Comparison of ENCODE assay signal across 8 cellular contexts in genomic region chr5:80141147-80141671, GRCh38.
DNase-seq lines count a peak whose midpoint lies in the region; TF ChIP-seq lines count a peak whose summit lies in the region.

No MANE protein-coding gene starts in this region.

- intact Hi-C loops in breast epithelium (cut with DNase I; ENCODE audit: low total_unique reads), result no loop called here
- intact Hi-C loops in mammary epithelial cell (cut with micrococcal nuclease), result no loop called here

- TF ChIP-seq CTCF in breast epithelium (IDR thresholded peaks at IDR 0.05) (no peak), mammary epithelial cell (conservative IDR thresholded peaks at IDR 0.05 in 1 of 2, IDR thresholded peaks at IDR 0.05 in 1 of 2; ENCODE audit: extremely low read depth in 1 of 2, insufficient read depth in 1 of 2, low read depth in 1 of 2, low read length in 2 of 2) (no peak)

- in situ Hi-C loops in mammary epithelial cell (cut with MboI; ENCODE audit: low sequenced_read_pairs in 2 of 2), result no loop called here

- H2BK120ac ChIP-seq in mesendoderm (ENCODE audit: low read depth, low read length), result no peak overlapping the region

- H3K79me2 ChIP-seq in mammary epithelial cell (ENCODE audit: insufficient read depth, low read length), result no peaks in the 10 kb centered on the region
- no peaks in the 10 kb centered on the region for H3K79me2 ChIP-seq in mesendoderm (ENCODE audit: control insufficient read depth, insufficient read depth, low read length)

- H3K23ac ChIP-seq in mesendoderm (ENCODE audit: low read length), result no peak overlapping the region

- peak overlapping the region; percentile 64 for H3K4ac ChIP-seq in mesendoderm (ENCODE audit: low read depth, low read length)

- CTCF ChIA-PET in mammary epithelial cell (lab: Charles Lee; ENCODE audit: low non-redundant PET), result no interaction called here

- no peak overlapping the region for H3K4me2 ChIP-seq in mammary epithelial cell (ENCODE audit: insufficient read depth, low read depth, low read length)
- no peak overlapping the region for H3K4me2 ChIP-seq in mesendoderm (ENCODE audit: low read length)

- no peak for TF ChIP-seq POLR2A in breast epithelium (IDR thresholded peaks at IDR 0.05)

- H3K27me3 ChIP-seq in breast epithelium (no peaks in the 10 kb centered on the region), mammary epithelial cell (ENCODE audit: insufficient read depth, low read length) (no peaks in the 10 kb centered on the region), mesendoderm (ENCODE audit: insufficient read depth, low read length, poor library complexity) (no peaks in the 10 kb centered on the region)

- no peak overlapping the region for H4K8ac ChIP-seq in mesendoderm (ENCODE audit: low read depth, low read length)

- no TSS peak for BruUV-seq in mammary epithelial cell (replicated peaks; lab: Mats Ljungman, UMichigan)

- H4K5ac ChIP-seq in mesendoderm (ENCODE audit: low read length), result no peak overlapping the region

- 50% methylated on average over 12 of the region's 13 CpGs for WGBS in mammary epithelial cell (ENCODE audit: low coverage, missing lambda C conversion rate)
- WGBS in mesendoderm (ENCODE audit: extremely low coverage, insufficient coverage, low lambda C conversion rate), result no CpG with 5 or more reads among the region's 13 CpGs

- peak overlapping the region in 1 of 3 donors; percentile 33 for H3K4me3 ChIP-seq in breast epithelium
- no peak overlapping the region for H3K4me3 ChIP-seq in mammary epithelial cell (replicated peaks in 1 of 3; ENCODE audit: insufficient read depth in 1 of 3, low read depth in 2 of 3, low read length in 3 of 3)
- H3K4me3 ChIP-seq in mesendoderm (ENCODE audit: low read length), result no peak overlapping the region

- no peak overlapping the region for H3K9ac ChIP-seq in mammary epithelial cell (ENCODE audit: insufficient read depth, low read length)
- peak overlapping the region; percentile 20 for H3K9ac ChIP-seq in mesendoderm (ENCODE audit: low read length)

- dilution Hi-C loops in mammary epithelial cell (cut with HindIII; ENCODE audit: low sequenced_read_pairs), result no loop called here

- no peaks in the 10 kb centered on the region for H4K20me1 ChIP-seq in mammary epithelial cell (ENCODE audit: insufficient read depth, low read length)

- H3K9me3 ChIP-seq in breast epithelium (no peaks in the 10 kb centered on the region), mammary epithelial cell (replicated peaks; ENCODE audit: insufficient read depth, low read length) (no peaks in the 10 kb centered on the region)

- H2BK15ac ChIP-seq in mesendoderm (replicated peaks; ENCODE audit: low read depth), result no peak overlapping the region

- peak overlapping the region; percentile 84 to 88 for H3K27ac ChIP-seq in breast epithelium
- H3K27ac ChIP-seq in mammary epithelial cell (ENCODE audit: insufficient read depth, low read depth, low read length), result no peak overlapping the region
- H3K27ac ChIP-seq in mesendoderm (ENCODE audit: low read depth, low read length), result peak overlapping the region; percentile 52

- H2BK5ac ChIP-seq in mesendoderm (ENCODE audit: low read length), result no peak overlapping the region

- no peak overlapping the region for H2AK5ac ChIP-seq in mesendoderm (ENCODE audit: low read length)

- peak overlapping the region; percentile 61 for H3K56ac ChIP-seq in mesendoderm (ENCODE audit: low read length)

- H3K4me1 ChIP-seq in breast epithelium (peaks cover 0 to 9% of the 10 kb centered on the region in 2 donors), mammary epithelial cell (ENCODE audit: insufficient read depth, low read length) (no peaks in the 10 kb centered on the region), mesendoderm (ENCODE audit: control insufficient read depth, low read depth, low read length) (peaks cover 6% of the 10 kb centered on the region)

- no peaks in the 10 kb centered on the region for H3K79me1 ChIP-seq in mesendoderm (ENCODE audit: low read length)

- H2AFZ ChIP-seq in mammary epithelial cell (ENCODE audit: low read depth, low read length), result no peak overlapping the region

- no peak overlapping the region for H3K18ac ChIP-seq in mesendoderm (ENCODE audit: low read length)

- DNase-seq in breast epithelium (ENCODE audit: low spot score in 2 of 2) (peak; percentile 59 to 67), mammary epithelial cell (no peak), dermis blood vessel endothelial cell (peak; percentile 8), mesendoderm (peak; percentile 89), ureter (ENCODE audit: low spot score) (peak; percentile 82), NCI-H446 (lab: John Stamatoyannopoulos, UW) (no peak), LoVo (ENCODE audit: low spot score) (no peak), DMS53 (lab: John Stamatoyannopoulos, UW) (no peak)

- H3K36me3 ChIP-seq in breast epithelium, result no peaks in the 10 kb centered on the region
- H3K36me3 ChIP-seq in mammary epithelial cell (ENCODE audit: insufficient read depth, low read length), result no peaks in the 10 kb centered on the region
- H3K36me3 ChIP-seq in mesendoderm (ENCODE audit: control insufficient read depth, insufficient read depth, low read length), result peaks cover 1% of the 10 kb centered on the region

Comparison
In these comparisons a context has a peak if more than half of its experiments do, and no peak if none do; other contexts are left out.
1. DNase-seq: peak in breast epithelium (2 of 2), dermis blood vessel endothelial cell (single experiment), mesendoderm (single experiment) and ureter (single experiment); none in mammary epithelial cell (single experiment), NCI-H446 (0 of 2), LoVo (single experiment) and DMS53 (single experiment).